ENCODE assay signal across 15 cellular contexts in the genomic region with DNA sequence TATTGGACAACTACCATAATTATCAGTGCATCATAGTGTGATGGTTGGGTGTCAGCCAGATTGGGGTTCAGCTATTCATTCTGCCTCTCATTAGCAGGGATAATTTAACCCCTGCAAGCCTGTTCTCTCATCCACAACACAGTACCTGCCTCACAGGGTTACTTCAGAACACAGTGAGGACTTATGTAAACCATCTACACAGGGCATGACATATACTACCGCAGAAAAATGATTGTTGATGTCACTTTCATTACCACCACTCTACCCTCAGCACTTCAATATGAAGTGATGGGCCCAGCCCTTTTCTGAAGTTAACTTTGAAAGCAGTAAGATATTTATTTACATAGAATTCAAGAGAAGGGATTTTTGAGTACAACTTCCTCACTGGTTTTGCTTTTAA. TPM values are rescaled to one million over a fixed set of nuclear protein-coding genes. Genes with fewer than 3 reads are reported as not detected.
A peak's percentile ranks its signal among the peaks of the same experiment; 100 is the strongest.
DNase-seq lines count a peak whose midpoint lies in the region; ATAC-seq and TF ChIP-seq lines count a peak whose summit lies in the region.
"Had no signal": no experiment of that assay in that cellular context is flagged by ENCODE, and none has a peak within 500 bp of the region (broad histone marks: within the 10 kb centered on the region; RNA-seq: fewer than 3 reads in every experiment).

No MANE protein-coding gene starts in this region.

- peaks cover 95% of the 10 kb centered on the region for H3K4me1 Mint-ChIP-seq in activated T-cell treated with anti-CD3 and anti-CD28 coated beads, Interleukin-2, amount 50 U/mL, for 72 hours (ENCODE audit: low read depth)

- intact Hi-C loops in left ventricle myocardium inferior (cut with micrococcal nuclease), result no loop called here
- intact Hi-C loops in Right ventricle myocardium inferior (cut with DNase I), result no loop called here
- intact Hi-C loops in mucosa of descending colon (cut with DNase I, micrococcal nuclease), result no loop called here

- H3K9me3 ChIP-seq in left ventricle myocardium inferior (replicated peaks) (no peaks in the 10 kb centered on the region), mucosa of descending colon (no peaks in the 10 kb centered on the region), BE2C (no peaks in the 10 kb centered on the region)
- H3K9me3 ChIP-seq: ovary had no signal

- H3K27me3 ChIP-seq in left ventricle myocardium inferior (ENCODE audit: low read depth) (no peaks in the 10 kb centered on the region), BE2C (peaks cover 21% of the 10 kb centered on the region)
- H3K27me3 ChIP-seq: brain microvascular endothelial cell, ovary had no signal

- H3K27me3 Mint-ChIP-seq in activated T-cell treated with anti-CD3 and anti-CD28 coated beads, Interleukin-2, amount 50 U/mL, for 72 hours (ENCODE audit: low read depth), result no peaks in the 10 kb centered on the region

- peak overlapping the region; percentile 77 to 89 for H3K4me3 Mint-ChIP-seq in activated T-cell treated with anti-CD3 and anti-CD28 coated beads, Interleukin-2, amount 50 U/mL, for 72 hours

- H3K4me3 ChIP-seq in left ventricle myocardium inferior, result no peak overlapping the region
- H3K4me3 ChIP-seq in mucosa of descending colon, result no peak overlapping the region
- H3K4me3 ChIP-seq in BE2C (ENCODE audit: low read depth, low read length), result no peak overlapping the region
- H3K4me3 ChIP-seq: ovary had no signal

- peaks cover 4 to 12% of the 10 kb centered on the region in 2 donors for H3K36me3 Mint-ChIP-seq in activated T-cell treated with anti-CD3 and anti-CD28 coated beads, Interleukin-2, amount 50 U/mL, for 72 hours (ENCODE audit: insufficient read depth in 2 of 2)

- no peaks in the 10 kb centered on the region for H3K36me3 ChIP-seq in left ventricle myocardium inferior
- no peaks in the 10 kb centered on the region for H3K36me3 ChIP-seq in mucosa of descending colon (ENCODE audit: low read depth)
- no peaks in the 10 kb centered on the region for H3K36me3 ChIP-seq in BE2C
- H3K36me3 ChIP-seq: brain microvascular endothelial cell, ovary had no signal

- H3K9me3 Mint-ChIP-seq in activated T-cell treated with anti-CD3 and anti-CD28 coated beads, Interleukin-2, amount 50 U/mL, for 72 hours, result no peaks in the 10 kb centered on the region

- H3K27ac Mint-ChIP-seq in activated T-cell treated with anti-CD3 and anti-CD28 coated beads, Interleukin-2, amount 50 U/mL, for 72 hours, result peak overlapping the region; percentile 95

- H3K27ac ChIP-seq in left ventricle myocardium inferior (replicated peaks), result peak overlapping the region; percentile 4
- H3K27ac ChIP-seq: brain microvascular endothelial cell, ovary, RWPE1 had no signal

- ATAC-seq in Right ventricle myocardium inferior (no peak), mucosa of descending colon (peak; percentile 49), HG02642 (IDR thresholded peaks at IDR 0.05; ENCODE audit: poor library complexity, unreplicated experiment) (no peak)
- ATAC-seq in activated T-cell treated with anti-CD3 and anti-CD28 coated beads, Interleukin-2, amount 50 U/mL, for 72 hours (replicated peaks in 1 of 2), result peak; percentile 78 to 83

- TF ChIP-seq CTCF in left ventricle myocardium inferior (IDR thresholded peaks at IDR 0.05; ENCODE audit: borderline replicate concordance) (no peak), mucosa of descending colon (IDR thresholded peaks at IDR 0.05) (no peak), BE2C (IDR thresholded peaks at IDR 0.05; ENCODE audit: low read depth, low read length) (no peak)

- DNase-seq in left ventricle myocardium inferior, result no peak
- no peak for DNase-seq in Right ventricle myocardium inferior (ENCODE audit: missing footprints)
- no peak for DNase-seq in activated T-cell treated with anti-CD3 and anti-CD28 coated beads, Interleukin-2, amount 50 U/mL, for 72 hours
- DNase-seq in mucosa of descending colon, result no peak
- DNase-seq in DMS79 treated with DMSO at 0.1 percent for 48 hours (lab: John Stamatoyannopoulos, UW), result no peak
- DNase-seq in NCI-H1694 treated with DMSO at 0.1 percent for 48 hours (lab: John Stamatoyannopoulos, UW), result no peak
- no peak for DNase-seq in BE2C
- DNase-seq: brain microvascular endothelial cell; hippocampal formation; left cardiac atrium; NCI-H1048; NK-92 treated with Interleukin-12 subunit alpha and Interleukin-12 subunit beta, amount 100 ng/mL, for 24 hours; ovary had no signal

- H3K4me1 ChIP-seq in left ventricle myocardium inferior, result peaks cover 67% of the 10 kb centered on the region
- no peaks in the 10 kb centered on the region for H3K4me1 ChIP-seq in mucosa of descending colon (ENCODE audit: low read depth)
- no peaks in the 10 kb centered on the region for H3K4me1 ChIP-seq in BE2C

RNA-seq across cellular contexts. Expression of a gene that starts 14.5 kb away (rescaled TPM):
- total RNA-seq in left ventricle myocardium inferior (18.4 TPM), Right ventricle myocardium inferior (16.4 TPM), mucosa of descending colon (10 to 100 TPM; 12.3 to 15.4 (median 14.8) TPM)
- total RNA-seq in activated T-cell treated with anti-CD3 and anti-CD28 coated beads, Interleukin-2, amount 50 U/mL, for 72 hours, result 100 to 1,000 TPM; 127 to 143 TPM
- 7.2 TPM for polyA plus RNA-seq in BE2C (2012; ENCODE audit: insufficient read depth, insufficient read length, low read depth)

RNA-seq across cellular contexts. Expression of a gene that starts 54.7 kb away (rescaled TPM):
- 0.22 TPM for total RNA-seq in left ventricle myocardium inferior
- 0.30 TPM for total RNA-seq in Right ventricle myocardium inferior
- total RNA-seq in activated T-cell treated with anti-CD3 and anti-CD28 coated beads, Interleukin-2, amount 50 U/mL, for 72 hours, result 1 to 10 TPM; 2.2 to 3.4 TPM
- total RNA-seq in mucosa of descending colon, result 10 to 100 TPM; 26.2 to 83.8 (median 54.1) TPM
- not detected for polyA plus RNA-seq in BE2C (2012; ENCODE audit: insufficient read depth, insufficient read length, low read depth)

Comparison
In these comparisons a context has a peak if more than half of its experiments do, and no peak if none do; other contexts are left out.
1. ATAC-seq: peak in activated T-cell treated with anti-CD3 and anti-CD28 coated beads, Interleukin-2, amount 50 U/mL, for 72 hours (2 of 2) and mucosa of descending colon (single experiment); none in Right ventricle myocardium inferior (single experiment) and HG02642 (single experiment).
2. RNA of a gene that starts 54.7 kb away (total RNA-seq): 26.2 to 83.8 TPM in mucosa of descending colon; 2.2 to 3.4 TPM in activated T-cell treated with anti-CD3 and anti-CD28 coated beads, Interleukin-2, amount 50 U/mL, for 72 hours, 0.30 TPM in Right ventricle myocardium inferior (single experiment) and 0.22 TPM in left ventricle myocardium inferior (single experiment); every median in the first group is over 4 times any median in the second.